In genomic region chr9:134985451-134985850, GRCh38 we compare ENCODE assay signal across 16 cellular contexts.
"Had no signal": no experiment of that assay in that cellular context is flagged by ENCODE, and none has a peak within 500 bp of the region (broad histone marks: within the 10 kb centered on the region; RNA-seq: fewer than 3 reads in every experiment).

No MANE protein-coding gene starts in this region.

- H3K27ac ChIP-seq: dorsolateral prefrontal cortex, lower lobe of right lung, pancreas, right lobe of liver, transverse colon, upper lobe of right lung, uterus had no signal

- H3K4me1 ChIP-seq: lower lobe of right lung, pancreas, right lobe of liver, transverse colon, upper lobe of right lung, uterus had no signal

- H3K9me3 ChIP-seq: pancreas, right lobe of liver, upper lobe of right lung had no signal

- ATAC-seq: left ventricle myocardium superior; lower lobe of right lung; natural killer cell; pancreas; right lobe of liver; stimulated activated naive B cell treated with anti-CD40 and anti-IgM and Interleukin-4, amounts not matched to agents 10 μg/mL and 1 μg/mL and 100 μg/mL, for 72 hours had no signal

- H3K4me3 ChIP-seq: dorsolateral prefrontal cortex, lower lobe of right lung, pancreas, right lobe of liver, transverse colon, upper lobe of right lung, uterus had no signal

- H3K36me3 ChIP-seq: lower lobe of right lung, pancreas, right lobe of liver, transverse colon, upper lobe of right lung, uterus had no signal

- H3K27me3 ChIP-seq: pancreas, right lobe of liver, transverse colon, upper lobe of right lung, uterus had no signal

- DNase-seq: effector CD4-positive, alpha-beta T cell; hypothalamus; immature natural killer cell; islet precursor cell; left ventricle myocardium superior; lower lobe of right lung; natural killer cell; occipital lobe; stimulated activated CD4-positive, alpha-beta T cell treated with anti-CD3 and anti-CD28 coated beads, Interleukin-2, amount 100 ng/mL, for 48 hours; stimulated activated naive B cell treated with anti-CD40 and anti-IgM and Interleukin-4, amounts not matched to agents 10 μg/mL and 1 μg/mL and 100 μg/mL, for 72 hours; transverse colon; uterus had no signal
